Comparison of ENCODE assay signal across 9 cellular contexts in genomic region chr7:65475734-65476319, GRCh38.
DNase-seq lines count a peak whose midpoint lies in the region; ATAC-seq, FAIRE-seq and TF ChIP-seq lines count a peak whose summit lies in the region.
"Had no signal": no experiment of that assay in that cellular context is flagged by ENCODE, and none has a peak within 500 bp of the region (broad histone marks: within the 10 kb centered on the region; RNA-seq: fewer than 3 reads in every experiment).

No MANE protein-coding gene starts in this region.

- H3K36me3 ChIP-seq in NT2/D1 (ENCODE audit: insufficient read depth, insufficient read length, low read length) (no peaks in the 10 kb centered on the region), HepG2 (replicated peaks in 1 of 2; ENCODE audit: control insufficient read depth in 1 of 2, insufficient read depth in 2 of 2, low read length in 2 of 2) (no peaks in the 10 kb centered on the region)

- in situ Hi-C loops in HepG2 (cut with HindIII; ENCODE audit: extremely low pct_ligation_motif_present, low pct_unique_long_range_greater_than_20kb), result no loop called here

- peaks cover 28% of the 10 kb centered on the region; the same call in 1 of the 2 replicates for H3K9me3 ChIP-seq in NT2/D1 (ENCODE audit: insufficient read depth, low read length)
- H3K9me3 ChIP-seq in HepG2 (ENCODE audit: low read length), result peaks cover 9% of the 10 kb centered on the region

- no peaks in the 10 kb centered on the region for H3K27me3 ChIP-seq in NT2/D1 (ENCODE audit: insufficient read depth, insufficient read length)
- no peaks in the 10 kb centered on the region for H3K27me3 ChIP-seq in HepG2 (ENCODE audit: control insufficient read depth in 1 of 2, insufficient read depth in 2 of 2, low read length in 2 of 2)

- TF ChIP-seq EP300 in HepG2 (IDR thresholded peaks at IDR 0.05; ENCODE audit: low read depth in 2 of 2, low read length in 2 of 2) (peak; percentile 24 to 96; a peak in 3 of 4 replicates), HepG2 (CRISPR knock-in tag; IDR thresholded peaks at IDR 0.05; ENCODE audit: borderline replicate concordance) (peak; percentile 99)

- ATAC-seq in GM18867 (IDR thresholded peaks at IDR 0.05; ENCODE audit: unreplicated experiment), result peak; percentile 98
- peak; percentile 92 for ATAC-seq in HG02623 (IDR thresholded peaks at IDR 0.05; ENCODE audit: unreplicated experiment)
- ATAC-seq in HepG2, result peak; percentile 91

- POLR2A ChIA-PET in HepG2 (lab: Yijun Ruan, JAX), result interaction anchor here (0.6 to 1.8 kb wide), 7 partner anchors 31 to 478 kb away, joined by 3 to 8 read pairs (median 4); partner anchors contain the start of genes ERV3-1 and ZNF92

- peak overlapping the region; percentile 69 for H3K27ac ChIP-seq in HepG2 (ENCODE audit: extremely low read length, insufficient read depth, low read length)

- TF ChIP-seq POLR2A in HepG2 (IDR thresholded peaks at IDR 0.05; ENCODE audit: insufficient read depth in 1 of 2, low read depth in 2 of 2, low read length in 2 of 2), result no peak

- BruUV-seq in HepG2 (replicated peaks; lab: Mats Ljungman, UMichigan), result no TSS peak

- H4K20me1 ChIP-seq in HepG2 (ENCODE audit: insufficient read depth, low read length), result no peaks in the 10 kb centered on the region

- WGBS in HepG2 (ENCODE audit: low lambda C conversion rate), result 38% methylated on average over 7 of the region's 8 CpGs

- intact Hi-C loops in HepG2 (cut with micrococcal nuclease; ENCODE audit: unreplicated experiment), result no loop called here

- no peak overlapping the region for H2AFZ ChIP-seq in HepG2 (ENCODE audit: low read length)

- H3K4me1 ChIP-seq in NT2/D1 (ENCODE audit: insufficient read depth, insufficient read length) (peaks cover 7% of the 10 kb centered on the region), HepG2 (ENCODE audit: insufficient read depth, low read length) (peaks cover 54% of the 10 kb centered on the region)

- peak overlapping the region; percentile 36 for H3K4me2 ChIP-seq in HepG2 (ENCODE audit: low read depth, low read length)

- TF ChIP-seq CTCF in HepG2 (CRISPR knock-in tag; IDR thresholded peaks at IDR 0.05), result no peak

- CTCF ChIA-PET in HepG2 (lab: Yijun Ruan, JAX; ENCODE audit: low intra/inter-chr PET ratio, low total read pairs), result no interaction called here

- FAIRE-seq in HepG2 (lab: Jason Lieb, UNC), result peak; percentile 61

- no peak for TF ChIP-seq RAD21 in HepG2 (CRISPR knock-in tag; IDR thresholded peaks at IDR 0.05)

- no peak overlapping the region for H3K9ac ChIP-seq in NT2/D1 (ENCODE audit: insufficient read length, low read depth)
- H3K9ac ChIP-seq in HepG2 (ENCODE audit: insufficient read depth, low read depth, low read length), result peak overlapping the region; percentile 41

- DNase-seq in NT2/D1 (ENCODE audit: low read depth, low spot score) (peak; percentile 36), HepG2 (ENCODE audit: low spot score) (peak; percentile 93), anterior cingulate cortex (lab: John Stamatoyannopoulos, UW) (no peak), NCI-H524 (lab: John Stamatoyannopoulos, UW) (no peak), 8988T (no peak), NCI-H446 treated with DMSO at 0.1 percent for 48 hours (lab: John Stamatoyannopoulos, UW) (no peak)
- DNase-seq: NCI-H1436 treated with DMSO at 0.1 percent for 48 hours had no signal

- H3K4me3 ChIP-seq in NT2/D1 (ENCODE audit: insufficient read length, low read depth) (no peak overlapping the region), HepG2 (replicated peaks in 1 of 3; ENCODE audit: insufficient read depth in 1 of 3, low read depth in 2 of 3, low read length in 3 of 3) (peak overlapping the region in 1 of 3 experiments; percentile 17; a peak in 1 of 6 replicates)

- H3K79me2 ChIP-seq in HepG2 (ENCODE audit: insufficient read depth, low read length), result no peaks in the 10 kb centered on the region

TF ChIP-seq in HepG2, 621 proteins besides CTCF, POLR2A, EP300 and RAD21 (continues in another document):
- TF ChIP-seq POGZ (CRISPR knock-in tag; IDR thresholded peaks at IDR 0.05) (peak; percentile 73; the same call in 1 of the 2 replicates), CEBPB (IDR thresholded peaks at IDR 0.05; ENCODE audit: borderline replicate concordance, low read depth, low read length) (no peak), ZNF772 (CRISPR knock-in tag; IDR thresholded peaks at IDR 0.05) (peak; percentile 45; the same call in 1 of the 2 replicates), ZNF615 (CRISPR knock-in tag; IDR thresholded peaks at IDR 0.05; ENCODE audit: borderline replicate concordance) (peak; percentile 66; the same call in 1 of the 2 replicates), ZNF747 (CRISPR knock-in tag; IDR thresholded peaks at IDR 0.05; ENCODE audit: borderline replicate concordance) (peak; percentile 42; the same call in 1 of the 2 replicates), ZNF292 (CRISPR knock-in tag; IDR thresholded peaks at IDR 0.05; ENCODE audit: borderline replicate concordance, low read depth) (peak; percentile 39; the same call in 1 of the 2 replicates), ZNF580 (CRISPR knock-in tag; IDR thresholded peaks at IDR 0.05; ENCODE audit: borderline replicate concordance, low read depth) (peak; percentile 81; the same call in 1 of the 2 replicates), SP5 (CRISPR knock-in tag; IDR thresholded peaks at IDR 0.05; ENCODE audit: borderline replicate concordance, low read depth) (peak; percentile 82; the same call in 1 of the 2 replicates), RFX5 (IDR thresholded peaks at IDR 0.05; ENCODE audit: low read depth, low read length) (no peak), ETV5 (CRISPR knock-in tag; IDR thresholded peaks at IDR 0.05; ENCODE audit: borderline replicate concordance) (peak; percentile 99), FOXA3 (CRISPR knock-in tag; IDR thresholded peaks at IDR 0.05) (peak; percentile 93), MATR3 (CRISPR knock-in tag; IDR thresholded peaks at IDR 0.05) (no peak), FOSL2 (CRISPR knock-in tag; IDR thresholded peaks at IDR 0.05) (peak; percentile 79), DR1 (CRISPR knock-in tag; IDR thresholded peaks at IDR 0.05) (no peak), TFE3 (CRISPR knock-in tag; IDR thresholded peaks at IDR 0.05) (peak; percentile 63), YY1 (IDR thresholded peaks at IDR 0.05; ENCODE audit: insufficient read depth, insufficient replicate concordance, low read depth, low read length) (peak; percentile 4), ZNF556 (CRISPR knock-in tag; IDR thresholded peaks at IDR 0.05; ENCODE audit: borderline replicate concordance) (peak; percentile 29; the same call in 1 of the 2 replicates), ONECUT2 (CRISPR knock-in tag; IDR thresholded peaks at IDR 0.05) (no peak), MXD4 (CRISPR knock-in tag; IDR thresholded peaks at IDR 0.05) (no peak), MTF2 (CRISPR knock-in tag; IDR thresholded peaks at IDR 0.05; ENCODE audit: borderline replicate concordance) (no peak), SP140L (CRISPR knock-in tag; IDR thresholded peaks at IDR 0.05; ENCODE audit: borderline replicate concordance) (no peak), ZNF709 (CRISPR knock-in tag; IDR thresholded peaks at IDR 0.05) (peak; percentile 56; the same call in 1 of the 2 replicates), TBX2 (CRISPR knock-in tag; IDR thresholded peaks at IDR 0.05; ENCODE audit: borderline replicate concordance) (peak; percentile 93), HNF4G (IDR thresholded peaks at IDR 0.05; ENCODE audit: borderline replicate concordance, low read depth, low read length) (peak; percentile 64), HNF4G (CRISPR knock-in tag; IDR thresholded peaks at IDR 0.05; ENCODE audit: borderline replicate concordance, low read depth) (peak; percentile 22; the same call in 1 of the 2 replicates), HMG20A (CRISPR knock-in tag; IDR thresholded peaks at IDR 0.05; ENCODE audit: borderline replicate concordance) (no peak; the same call in 1 of the 2 replicates), ZNF546 (CRISPR knock-in tag; conservative IDR thresholded peaks at IDR 0.05) (peak; percentile 83; the same call in 1 of the 2 replicates), NFKB2 (CRISPR knock-in tag; IDR thresholded peaks at IDR 0.05; ENCODE audit: borderline replicate concordance) (0 out of 2 replicates have a peak, but pooled peaks have one; percentile 22), ISX (CRISPR knock-in tag; conservative IDR thresholded peaks at IDR 0.05) (no peak), SALL2 (CRISPR knock-in tag; IDR thresholded peaks at IDR 0.05) (peak; percentile 66; the same call in 1 of the 2 replicates)

Comparison
In these comparisons a context has a peak if more than half of its experiments do, and no peak if none do; other contexts are left out.
1. DNase-seq: peak in NT2/D1 (single experiment) and HepG2 (single experiment); none in anterior cingulate cortex (0 of 58), NCI-H524 (0 of 2), 8988T (single experiment) and NCI-H446 treated with DMSO at 0.1 percent for 48 hours (single experiment).
2. Peak in every context shown above with its lines, with median percentiles within 50 percentile points of each other: ATAC-seq.